In the genomic region with DNA sequence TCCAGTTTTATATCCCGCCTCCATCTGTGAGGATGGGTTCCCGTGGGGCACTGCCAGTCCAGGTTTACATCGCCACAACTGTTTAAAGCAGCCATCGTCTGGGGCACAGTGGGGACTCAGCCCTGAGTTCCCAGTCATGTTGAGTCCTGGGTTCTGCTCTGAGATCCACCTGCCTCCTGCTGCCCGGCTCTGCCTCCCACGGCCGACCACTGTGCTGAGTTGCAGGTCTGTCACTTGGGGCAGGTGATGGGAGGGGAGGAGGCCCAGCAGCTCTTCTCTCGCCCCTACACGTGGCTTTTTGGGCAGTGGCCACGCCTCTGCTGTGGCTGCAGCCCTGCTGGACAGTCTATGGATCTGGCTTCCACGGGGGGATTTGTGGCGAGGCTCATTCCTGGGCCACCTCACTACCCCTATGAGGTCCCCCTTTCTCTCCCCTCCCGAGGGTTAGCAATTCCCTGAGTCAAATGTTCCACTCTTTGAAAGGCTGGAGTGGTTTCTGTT, we compare ENCODE assay signal across 22 cellular contexts.
DNase-seq lines count a peak whose midpoint lies in the region; ATAC-seq and TF ChIP-seq lines count a peak whose summit lies in the region.
"Had no signal": no experiment of that assay in that cellular context is flagged by ENCODE, and none has a peak within 500 bp of the region (broad histone marks: within the 10 kb centered on the region; RNA-seq: fewer than 3 reads in every experiment).

No MANE protein-coding gene starts in this region.

- H3K27ac ChIP-seq in HCT116 (ENCODE audit: low read depth, low read length) (no peak overlapping the region), endodermal cell (ENCODE audit: low read depth, low read length) (peak overlapping the region; percentile 44), lower lobe of right lung (no peak overlapping the region), suprapubic skin (no peak overlapping the region), trophoblast cell (ENCODE audit: low read depth, low read length) (no peak overlapping the region)
- H3K27ac ChIP-seq: HL-60, uterus had no signal

- RAD21 ChIA-PET in HCT116 (lab: Charles Lee; ENCODE audit: low non-redundant PET in 1 of 2, low total read pairs in 2 of 2, uncharacterized antibody in 2 of 2, unreplicated experiment in 2 of 2): no interaction called here

- H3K79me2 ChIP-seq in HCT116 (ENCODE audit: insufficient read depth, low read length) (no peaks in the 10 kb centered on the region), trophoblast cell (ENCODE audit: control insufficient read depth, insufficient read depth, low read length, poor library complexity) (no peaks in the 10 kb centered on the region)

- H2AFZ ChIP-seq in HCT116 (ENCODE audit: low read depth, low read length, poor library complexity, severe bottlenecking) (no peak overlapping the region), trophoblast cell (ENCODE audit: insufficient read depth, low read length, poor library complexity) (no peak overlapping the region)

- H3K36me3 Mint-ChIP-seq in endodermal cell (ENCODE audit: low read depth): no peaks in the 10 kb centered on the region
- no peaks in the 10 kb centered on the region for H3K36me3 Mint-ChIP-seq in activated CD8-positive, alpha-beta T cell treated with anti-CD3 and anti-CD28 coated beads, Interleukin-2, amount 10 ng/mL, durations not matched to agents 7 days and 5 days (ENCODE audit: low read depth)
- H3K36me3 Mint-ChIP-seq: activated naive CD8-positive, alpha-beta T cell; natural killer cell treated with Interleukin-12 subunit alpha and Interleukin-12 subunit beta and Interleukin-15 and Interleukin-18, amount 100 ng/mL, for 72 hours had no signal

- TF ChIP-seq CTCF in HCT116 (IDR thresholded peaks at IDR 0.05 in 2 of 3, conservative IDR thresholded peaks at IDR 0.05 in 1 of 3; ENCODE audit: borderline replicate concordance in 1 of 3, insufficient read depth in 1 of 3, low read depth in 2 of 3, low read length in 2 of 3) (no peak), endodermal cell (conservative IDR thresholded peaks at IDR 0.05) (no peak), lower lobe of right lung (IDR thresholded peaks at IDR 0.05) (no peak), suprapubic skin (IDR thresholded peaks at IDR 0.05) (no peak)

- H3K36me3 ChIP-seq in HCT116 (ENCODE audit: control insufficient read depth in 1 of 2, insufficient read depth in 2 of 2, low read length in 2 of 2) (no peaks in the 10 kb centered on the region), endodermal cell (ENCODE audit: control insufficient read depth, insufficient read depth, low read length) (no peaks in the 10 kb centered on the region), lower lobe of right lung (peaks cover 8% of the 10 kb centered on the region), suprapubic skin (no peaks in the 10 kb centered on the region), trophoblast cell (ENCODE audit: control insufficient read depth in 1 of 2, insufficient read depth in 2 of 2, low read length in 2 of 2) (no peaks in the 10 kb centered on the region)
- H3K36me3 ChIP-seq: uterus had no signal

- TF ChIP-seq RAD21 in HCT116 (IDR thresholded peaks at IDR 0.05; ENCODE audit: low read depth): no peak

- no peak overlapping the region for H4K12ac ChIP-seq in trophoblast cell (ENCODE audit: low read depth, low read length)

- no peaks in the 10 kb centered on the region for H3K27me3 Mint-ChIP-seq in endodermal cell (ENCODE audit: insufficient read depth)
- H3K27me3 Mint-ChIP-seq in activated CD8-positive, alpha-beta T cell treated with anti-CD3 and anti-CD28 coated beads, Interleukin-2, amount 10 ng/mL, durations not matched to agents 7 days and 5 days (ENCODE audit: low read depth): no peaks in the 10 kb centered on the region
- H3K27me3 Mint-ChIP-seq: activated naive CD8-positive, alpha-beta T cell; CD4-positive, alpha-beta T cell; central memory CD8-positive, alpha-beta T cell; progenitor cell of endocrine pancreas had no signal

- no peaks in the 10 kb centered on the region for H4K20me1 ChIP-seq in HCT116 (ENCODE audit: insufficient read depth)

- no peak overlapping the region for H2BK120ac ChIP-seq in trophoblast cell (ENCODE audit: insufficient read depth, low read length, poor library complexity)

- H3K27ac Mint-ChIP-seq in endodermal cell: no peak overlapping the region
- H3K27ac Mint-ChIP-seq in activated CD8-positive, alpha-beta T cell treated with anti-CD3 and anti-CD28 coated beads, Interleukin-2, amount 10 ng/mL, durations not matched to agents 7 days and 5 days: no peak overlapping the region
- H3K27ac Mint-ChIP-seq: activated naive CD8-positive, alpha-beta T cell; activated T-helper 17 cell treated with anti-CD3 and anti-CD28 coated beads, Interleukin-2, amount 50 U/mL, for 72 hours; CD4-positive, alpha-beta T cell; natural killer cell treated with Interleukin-12 subunit alpha and Interleukin-12 subunit beta and Interleukin-15 and Interleukin-18, amount 100 ng/mL, for 72 hours; progenitor cell of endocrine pancreas had no signal

- H3K4me3 ChIP-seq in HCT116 (replicated peaks in 1 of 2; ENCODE audit: low read depth in 1 of 2, low read length in 2 of 2): no peak overlapping the region
- no peak overlapping the region for H3K4me3 ChIP-seq in endodermal cell (ENCODE audit: low read length)
- H3K4me3 ChIP-seq in lower lobe of right lung: no peak overlapping the region
- no peak overlapping the region for H3K4me3 ChIP-seq in suprapubic skin
- no peak overlapping the region for H3K4me3 ChIP-seq in trophoblast cell (ENCODE audit: low read depth, low read length)
- H3K4me3 ChIP-seq: uterus had no signal

- DNase-seq in HCT116 (ENCODE audit: low read depth, low spot score) (no peak), endodermal cell (peak; percentile 40), lower lobe of right lung (peak; percentile 26), suprapubic skin (ENCODE audit: low spot score in 2 of 2) (peak; percentile 54 to 65), trophoblast cell (no peak)
- DNase-seq in activated CD8-positive, alpha-beta T cell treated with anti-CD3 and anti-CD28 coated beads, Interleukin-2, amount 10 ng/mL, durations not matched to agents 7 days and 5 days: no peak
- no peak for DNase-seq in stimulated activated CD4-positive, alpha-beta T cell treated with anti-CD3 and anti-CD28 coated beads, Interleukin-2, amount 100 ng/mL, for 24 hours
- DNase-seq: activated CD4-positive, alpha-beta T cell treated with anti-CD3 and anti-CD28 coated beads for 48 hours; DMS 273 treated with DMSO at 0.1 percent for 48 hours; HCEC 1CT; NCI-H1048; NCI-H187; NCI-H69 had no signal

- H3K4me3 Mint-ChIP-seq in endodermal cell: no peak overlapping the region
- H3K4me3 Mint-ChIP-seq in activated CD8-positive, alpha-beta T cell treated with anti-CD3 and anti-CD28 coated beads, Interleukin-2, amount 10 ng/mL, durations not matched to agents 7 days and 5 days: no peak overlapping the region
- H3K4me3 Mint-ChIP-seq: activated naive CD8-positive, alpha-beta T cell; activated T-helper 17 cell treated with anti-CD3 and anti-CD28 coated beads, Interleukin-2, amount 50 U/mL, for 72 hours; CD4-positive, alpha-beta T cell; central memory CD8-positive, alpha-beta T cell; natural killer cell treated with Interleukin-12 subunit alpha and Interleukin-12 subunit beta and Interleukin-15 and Interleukin-18, amount 100 ng/mL, for 72 hours had no signal

- no peak overlapping the region for H3K4ac ChIP-seq in trophoblast cell (ENCODE audit: low read depth, low read length)

- POLR2A ChIA-PET in HCT116 (lab: Charles Lee): no interaction called here
- POLR2A ChIA-PET in activated CD8-positive, alpha-beta T cell treated with anti-CD3 and anti-CD28 coated beads, Interleukin-2, amount 10 ng/mL, durations not matched to agents 7 days and 5 days (lab: Charles Lee): no interaction called here

- no peak overlapping the region for H3K23ac ChIP-seq in trophoblast cell (ENCODE audit: low read length)

- no peak overlapping the region for H2BK12ac ChIP-seq in trophoblast cell (ENCODE audit: low read length)

- H3K27me3 ChIP-seq in HCT116 (ENCODE audit: insufficient read depth, low read length) (peaks cover 3% of the 10 kb centered on the region; the same call in 1 of the 2 replicates), endodermal cell (ENCODE audit: control insufficient read depth, insufficient read depth, low read length, poor library complexity, severe bottlenecking) (no peaks in the 10 kb centered on the region), lower lobe of right lung (ENCODE audit: low read depth) (no peaks in the 10 kb centered on the region), suprapubic skin (peaks cover 17% of the 10 kb centered on the region), trophoblast cell (ENCODE audit: insufficient read depth, low read length) (no peaks in the 10 kb centered on the region)
- H3K27me3 ChIP-seq: uterus had no signal

- no peak overlapping the region for H3K14ac ChIP-seq in trophoblast cell (ENCODE audit: low read length)

- TF ChIP-seq POLR2A in HCT116 (IDR thresholded peaks at IDR 0.05; ENCODE audit: borderline replicate concordance, extremely low read depth, insufficient read depth, insufficient read length) (no peak), suprapubic skin (IDR thresholded peaks at IDR 0.05) (no peak)

- no peak for TF ChIP-seq EP300 in suprapubic skin (IDR thresholded peaks at IDR 0.05)

- H3K18ac ChIP-seq in trophoblast cell (ENCODE audit: low read length): no peak overlapping the region

- H3K9me2 ChIP-seq in HCT116 (ENCODE audit: insufficient read depth): no peaks in the 10 kb centered on the region
- H3K9me2 ChIP-seq: SK-N-SH had no signal

- H4K8ac ChIP-seq in trophoblast cell (ENCODE audit: low read depth, low read length): no peak overlapping the region

- H3K4me2 ChIP-seq in HCT116 (ENCODE audit: low read length) (no peak overlapping the region), trophoblast cell (ENCODE audit: low read length) (no peak overlapping the region)
- H3K4me2 ChIP-seq: SK-N-SH had no signal

- CTCF ChIA-PET in HCT116 (lab: Charles Lee): no interaction called here
- CTCF ChIA-PET in activated CD8-positive, alpha-beta T cell treated with anti-CD3 and anti-CD28 coated beads, Interleukin-2, amount 10 ng/mL, durations not matched to agents 7 days and 5 days (lab: Charles Lee): no interaction called here

- no peaks in the 10 kb centered on the region for H3K9me3 Mint-ChIP-seq in endodermal cell
- H3K9me3 Mint-ChIP-seq in activated CD8-positive, alpha-beta T cell treated with anti-CD3 and anti-CD28 coated beads, Interleukin-2, amount 10 ng/mL, durations not matched to agents 7 days and 5 days (ENCODE audit: insufficient read depth): no peaks in the 10 kb centered on the region
- H3K9me3 Mint-ChIP-seq: activated T-helper 17 cell treated with anti-CD3 and anti-CD28 coated beads, Interleukin-2, amount 50 U/mL, for 72 hours; CD4-positive, alpha-beta T cell; central memory CD8-positive, alpha-beta T cell; natural killer cell treated with Interleukin-12 subunit alpha and Interleukin-12 subunit beta and Interleukin-15 and Interleukin-18, amount 100 ng/mL, for 72 hours had no signal

- no peak overlapping the region for H2AK5ac ChIP-seq in trophoblast cell (ENCODE audit: low read length)

- 90 to 95% methylated on average over 10 to 13 of the region's 13 CpGs for WGBS in endodermal cell (ENCODE audit: insufficient coverage in 1 of 2, insufficient read length in 1 of 2), 2 experiments
- whole genome bisulfite sequencing in suprapubic skin: 78% methylated on average over 8 of the region's 13 CpGs
- WGBS in trophoblast cell (ENCODE audit: extremely low coverage, insufficient coverage, insufficient read length): no CpG with 5 or more reads among the region's 13 CpGs

- no peaks in the 10 kb centered on the region for H3K79me1 ChIP-seq in trophoblast cell (ENCODE audit: low read length)

- intact Hi-C loops in HCT116 (cut with micrococcal nuclease): no loop called here
- intact Hi-C loops in lower lobe of right lung (cut with DNase I): no loop called here

- no peak overlapping the region for H4K91ac ChIP-seq in trophoblast cell (ENCODE audit: low read depth, low read length)

- no TSS peak for BruUV-seq in HCT116 (replicated peaks; lab: Mats Ljungman, UMichigan)

- H3K9ac ChIP-seq in HCT116 (ENCODE audit: low read length) (no peak overlapping the region), endodermal cell (ENCODE audit: extremely low read depth, low read length, poor library complexity, severe bottlenecking) (no peak overlapping the region), trophoblast cell (ENCODE audit: low read length) (no peak overlapping the region)
- H3K9ac ChIP-seq: SK-N-SH had no signal

- H3K4me1 Mint-ChIP-seq in endodermal cell: no peaks in the 10 kb centered on the region
- peaks cover 22% of the 10 kb centered on the region for H3K4me1 Mint-ChIP-seq in activated CD8-positive, alpha-beta T cell treated with anti-CD3 and anti-CD28 coated beads, Interleukin-2, amount 10 ng/mL, durations not matched to agents 7 days and 5 days (ENCODE audit: low read depth)

- H3K9me3 ChIP-seq in HCT116 (ENCODE audit: control insufficient read depth in 1 of 2, insufficient read depth in 1 of 2, low read depth in 1 of 2, low read length in 2 of 2): no peaks in the 10 kb centered on the region
- H3K9me3 ChIP-seq in endodermal cell (ENCODE audit: control insufficient read depth, low read length): no peaks in the 10 kb centered on the region
- no peaks in the 10 kb centered on the region for H3K9me3 ChIP-seq in lower lobe of right lung
- no peaks in the 10 kb centered on the region for H3K9me3 ChIP-seq in suprapubic skin
- peaks cover 4% of the 10 kb centered on the region for H3K9me3 ChIP-seq in trophoblast cell (ENCODE audit: insufficient read depth, low read depth, low read length)
- H3K9me3 ChIP-seq: SK-N-SH, uterus had no signal

- H3K4me1 ChIP-seq in HCT116 (ENCODE audit: control insufficient read depth in 1 of 2, insufficient read depth in 2 of 2, low read length in 2 of 2) (no peaks in the 10 kb centered on the region), endodermal cell (ENCODE audit: control insufficient read depth, insufficient read depth, low read length) (no peaks in the 10 kb centered on the region), lower lobe of right lung (peaks cover 4% of the 10 kb centered on the region), suprapubic skin (peaks cover 10% of the 10 kb centered on the region), trophoblast cell (ENCODE audit: control insufficient read depth in 1 of 2, insufficient read depth in 2 of 2, low read length in 2 of 2) (no peaks in the 10 kb centered on the region)
- H3K4me1 ChIP-seq: uterus had no signal

- peak; percentile 19; the same call in 1 of the 2 replicates for ATAC-seq in HCT116
- ATAC-seq in lower lobe of right lung: no peak
- ATAC-seq in activated CD8-positive, alpha-beta T cell treated with anti-CD3 and anti-CD28 coated beads, Interleukin-2, amount 10 ng/mL, durations not matched to agents 7 days and 5 days: no peak
- ATAC-seq: activated T-helper 17 cell treated with anti-CD3 and anti-CD28 coated beads, Interleukin-2, amount 50 U/mL, for 72 hours; natural killer cell treated with Interleukin-12 subunit alpha and Interleukin-12 subunit beta and Interleukin-15 and Interleukin-18, amount 100 ng/mL, for 72 hours had no signal

- H2BK5ac ChIP-seq in trophoblast cell (ENCODE audit: low read depth, low read length, poor library complexity): no peak overlapping the region

Comparison
In these comparisons a context has a peak if more than half of its experiments do, and no peak if none do; other contexts are left out.
1. DNase-seq: peak in endodermal cell (single experiment), lower lobe of right lung (single experiment) and suprapubic skin (2 of 2); none in HCT116 (single experiment), activated CD8-positive, alpha-beta T cell treated with anti-CD3 and anti-CD28 coated beads, Interleukin-2, amount 10 ng/mL, durations not matched to agents 7 days and 5 days (single experiment), stimulated activated CD4-positive, alpha-beta T cell treated with anti-CD3 and anti-CD28 coated beads, Interleukin-2, amount 100 ng/mL, for 24 hours (0 of 2) and trophoblast cell (0 of 2).